ENCODE assay signal across 20 cellular contexts in genomic region chr10:48445932-48446331, GRCh38.
"Had no signal": no experiment of that assay in that cellular context is flagged by ENCODE, and none has a peak within 500 bp of the region (broad histone marks: within the 10 kb centered on the region; RNA-seq: fewer than 3 reads in every experiment).

No MANE protein-coding gene starts in this region.

- H3K27ac Mint-ChIP-seq: activated CD4-positive, alpha-beta memory T cell treated with anti-CD3 and anti-CD28 coated beads for 36 hours; activated naive CD8-positive, alpha-beta T cell treated with anti-CD3 and anti-CD28 coated beads, Interleukin-2, amount 50 U/mL, for 24 hours; memory B cell; nephron progenitor cell; progenitor cell of endocrine pancreas; stimulated activated naive CD8-positive, alpha-beta T cell treated with anti-CD3 and anti-CD28 coated beads, Interleukin-15, Interleukin-2, amounts not matched to agents 100 ng/mL and 50 ng/mL, for 24 hours; T-helper 1 cell treated with Interleukin-12 subunit alpha and Interleukin-12 subunit beta and Interleukin-4 antibody, amounts not matched to agents 30 μg/mL and 1 μg/mL, for 36 hours had no signal

- H3K36me3 Mint-ChIP-seq: activated CD4-positive, alpha-beta memory T cell treated with anti-CD3 and anti-CD28 coated beads for 36 hours; memory B cell had no signal

- H3K4me3 Mint-ChIP-seq: activated CD4-positive, alpha-beta memory T cell treated with anti-CD3 and anti-CD28 coated beads for 36 hours; activated naive CD8-positive, alpha-beta T cell treated with anti-CD3 and anti-CD28 coated beads, Interleukin-2, amount 50 U/mL, for 24 hours; memory B cell; nephron progenitor cell; stimulated activated naive CD8-positive, alpha-beta T cell treated with anti-CD3 and anti-CD28 coated beads, Interleukin-15, Interleukin-2, amounts not matched to agents 100 ng/mL and 50 ng/mL, for 24 hours; T-helper 1 cell treated with Interleukin-12 subunit alpha and Interleukin-12 subunit beta and Interleukin-4 antibody, amounts not matched to agents 30 μg/mL and 1 μg/mL, for 36 hours had no signal

- H3K4me1 Mint-ChIP-seq: activated naive CD8-positive, alpha-beta T cell treated with anti-CD3 and anti-CD28 coated beads, Interleukin-2, amount 50 U/mL, for 24 hours; memory B cell had no signal

- DNase-seq: activated CD4-positive, alpha-beta memory T cell treated with anti-CD3 and anti-CD28 coated beads for 36 hours; activated CD4-positive, alpha-beta T cell treated with anti-CD3 and anti-CD28 coated beads for 48 hours; activated CD4-positive, CD25-positive, alpha-beta regulatory T cell; activated effector memory CD4-positive, alpha-beta T cell treated with Interleukin-2 at 50 U/mL for 16 hours; activated naive CD4-positive, alpha-beta T cell treated with anti-CD3 and anti-CD28 coated beads, Interleukin-2, amount 50 U/mL, for 16 hours; activated naive CD8-positive, alpha-beta T cell treated with anti-CD3 and anti-CD28 coated beads, Interleukin-2, amount 50 U/mL, for 24 hours; caudate nucleus; dermis blood vessel endothelial cell; effector memory CD4-positive, alpha-beta T cell; foreskin melanocyte; hypothalamus; nephron progenitor cell; stimulated activated CD4-positive, alpha-beta T cell treated with anti-CD3 and anti-CD28 coated beads, Interleukin-12 subunit alpha, Interleukin-12 subunit beta, amount 100 ng/mL, for 4 hours; T1000 had no signal

- ATAC-seq: activated naive CD8-positive, alpha-beta T cell treated with anti-CD3 and anti-CD28 coated beads, Interleukin-2, amount 50 U/mL, for 24 hours; body of pancreas; esophagus mucosa had no signal

- H3K27me3 Mint-ChIP-seq: activated CD4-positive, alpha-beta memory T cell treated with anti-CD3 and anti-CD28 coated beads for 36 hours; stimulated activated naive CD8-positive, alpha-beta T cell treated with anti-CD3 and anti-CD28 coated beads, Interleukin-15, Interleukin-2, amounts not matched to agents 100 ng/mL and 50 ng/mL, for 24 hours had no signal

- H3K9me3 Mint-ChIP-seq: activated CD4-positive, alpha-beta memory T cell treated with anti-CD3 and anti-CD28 coated beads for 36 hours; activated naive CD8-positive, alpha-beta T cell treated with anti-CD3 and anti-CD28 coated beads, Interleukin-2, amount 50 U/mL, for 24 hours; memory B cell; nephron progenitor cell; stimulated activated naive CD8-positive, alpha-beta T cell treated with anti-CD3 and anti-CD28 coated beads, Interleukin-15, Interleukin-2, amounts not matched to agents 100 ng/mL and 50 ng/mL, for 24 hours; T-helper 1 cell treated with Interleukin-12 subunit alpha and Interleukin-12 subunit beta and Interleukin-4 antibody, amounts not matched to agents 30 μg/mL and 1 μg/mL, for 36 hours had no signal
